In genomic region chr4:25376754-25377571, GRCh38 we compare ENCODE assay signal across 8 cellular contexts. TPM values are rescaled to one million over a fixed set of nuclear protein-coding genes. Genes with fewer than 3 reads are reported as not detected.
DNase-seq lines count a peak whose midpoint lies in the region; ATAC-seq, FAIRE-seq and TF ChIP-seq lines count a peak whose summit lies in the region.

ANAPC4 (plus strand) TSS chr4:25377263; CDS start chr4:25377428, 165 bp downstream.

- CTCF ChIA-PET in activated CD8-positive, alpha-beta memory T cell treated with anti-CD3 and anti-CD28 coated beads, Interleukin-2, amount 10 ng/mL, durations not matched to agents 7 days and 5 days (lab: Charles Lee) = interaction anchor here (0.7 to 3.2 kb wide), 4 partner anchors 10 to 142 kb away, joined by 3 to 18 read pairs (median 10); partner anchors contain the start of gene ZCCHC4

- no peak within 1 kb of the TSS for H3K4me3 Mint-ChIP-seq in activated CD8-positive, alpha-beta memory T cell treated with anti-CD3 and anti-CD28 coated beads, Interleukin-2, amount 10 ng/mL, durations not matched to agents 7 days and 5 days
- no peak within 1 kb of the TSS for H3K4me3 Mint-ChIP-seq in endodermal cell

- peak; percentile 85 for FAIRE-seq in HTR-8/SVneo (lab: Jason Lieb, UNC)

- H3K36me3 ChIP-seq in NT2/D1 (ENCODE audit: insufficient read depth, insufficient read length, low read length) = peaks cover 34% of the 10 kb centered on the region
- peaks cover 17% of the 10 kb centered on the region for H3K36me3 ChIP-seq in endodermal cell (ENCODE audit: control insufficient read depth, insufficient read depth, low read length)

- DNase-seq in COR-L47 (lab: John Stamatoyannopoulos, UW) (peak; percentile 92), HTR-8/SVneo (ENCODE audit: insufficient read length, low spot score) (peak; percentile 90), NT2/D1 (ENCODE audit: low read depth, low spot score) (peak; percentile 92), endodermal cell (peak; percentile 98), mesenteric fat pad (ENCODE audit: low spot score) (peak; percentile 98)
- DNase-seq in activated CD8-positive, alpha-beta memory T cell treated with anti-CD3 and anti-CD28 coated beads, Interleukin-2, amount 10 ng/mL, durations not matched to agents 7 days and 5 days = peak; percentile 99
- peak; percentile 97 for DNase-seq in stimulated activated CD8-positive, alpha-beta memory T cell treated with anti-CD3 and anti-CD28 coated beads, Interleukin-15, amount 100 ng/mL, for 1 hour (ENCODE audit: low read depth)

- 0 to 1% methylated on average over 18 to 73 of the region's 74 CpGs for WGBS in endodermal cell (ENCODE audit: insufficient coverage in 1 of 2, insufficient read length in 1 of 2), 2 experiments

- H3K27me3 ChIP-seq in NT2/D1 (ENCODE audit: insufficient read depth, insufficient read length) (no peaks in the 10 kb centered on the region), endodermal cell (ENCODE audit: control insufficient read depth, insufficient read depth, low read length, poor library complexity, severe bottlenecking) (no peaks in the 10 kb centered on the region)

- H3K9me3 ChIP-seq in NT2/D1 (ENCODE audit: insufficient read depth, low read length) (no peaks in the 10 kb centered on the region), endodermal cell (ENCODE audit: control insufficient read depth, low read length) (no peaks in the 10 kb centered on the region)

- H3K4me3 ChIP-seq in NT2/D1 (ENCODE audit: insufficient read length, low read depth) (peak within 1 kb of the TSS; percentile 87), endodermal cell (ENCODE audit: low read length) (peak within 1 kb of the TSS; percentile 88)

- peak within 1 kb of the TSS; percentile 89 for H3K27ac Mint-ChIP-seq in activated CD8-positive, alpha-beta memory T cell treated with anti-CD3 and anti-CD28 coated beads, Interleukin-2, amount 10 ng/mL, durations not matched to agents 7 days and 5 days
- H3K27ac Mint-ChIP-seq in endodermal cell = peak within 1 kb of the TSS; percentile 84

- H3K4me1 Mint-ChIP-seq in activated CD8-positive, alpha-beta memory T cell treated with anti-CD3 and anti-CD28 coated beads, Interleukin-2, amount 10 ng/mL, durations not matched to agents 7 days and 5 days = peaks cover 15% of the 10 kb centered on the region
- H3K4me1 Mint-ChIP-seq in endodermal cell = peaks cover 28% of the 10 kb centered on the region

- no peaks in the 10 kb centered on the region for H3K27me3 Mint-ChIP-seq in activated CD8-positive, alpha-beta memory T cell treated with anti-CD3 and anti-CD28 coated beads, Interleukin-2, amount 10 ng/mL, durations not matched to agents 7 days and 5 days
- H3K27me3 Mint-ChIP-seq in endodermal cell (ENCODE audit: insufficient read depth) = no peaks in the 10 kb centered on the region

- H3K9me3 Mint-ChIP-seq in activated CD8-positive, alpha-beta memory T cell treated with anti-CD3 and anti-CD28 coated beads, Interleukin-2, amount 10 ng/mL, durations not matched to agents 7 days and 5 days (ENCODE audit: low read depth) = no peaks in the 10 kb centered on the region
- H3K9me3 Mint-ChIP-seq in endodermal cell = no peaks in the 10 kb centered on the region

- H3K36me3 Mint-ChIP-seq in activated CD8-positive, alpha-beta memory T cell treated with anti-CD3 and anti-CD28 coated beads, Interleukin-2, amount 10 ng/mL, durations not matched to agents 7 days and 5 days = peaks cover 9% of the 10 kb centered on the region
- H3K36me3 Mint-ChIP-seq in endodermal cell (ENCODE audit: low read depth) = peaks cover 14% of the 10 kb centered on the region

- ATAC-seq in GM21381 (IDR thresholded peaks at IDR 0.05; ENCODE audit: unreplicated experiment) = peak; percentile 97
- ATAC-seq in activated CD8-positive, alpha-beta memory T cell treated with anti-CD3 and anti-CD28 coated beads, Interleukin-2, amount 10 ng/mL, durations not matched to agents 7 days and 5 days = peak; percentile 98

- no peak within 1 kb of the TSS for H3K27ac ChIP-seq in endodermal cell (ENCODE audit: low read depth, low read length)

- H3K4me1 ChIP-seq in NT2/D1 (ENCODE audit: insufficient read depth, insufficient read length) (peaks cover 6% of the 10 kb centered on the region), endodermal cell (ENCODE audit: control insufficient read depth, insufficient read depth, low read length) (no peaks in the 10 kb centered on the region)

- H3K9ac ChIP-seq in NT2/D1 (ENCODE audit: insufficient read length, low read depth) (peak within 1 kb of the TSS; percentile 96), endodermal cell (ENCODE audit: extremely low read depth, low read length, poor library complexity, severe bottlenecking) (peak within 1 kb of the TSS; percentile 78)

- peak; percentile 28 for TF ChIP-seq CTCF in endodermal cell (conservative IDR thresholded peaks at IDR 0.05)

RNA-seq across cellular contexts. Expression of gene ANAPC4, which starts in this region (rescaled TPM):
- 10 to 100 TPM; 48.7 to 56.0 TPM for total RNA-seq in activated CD8-positive, alpha-beta memory T cell treated with anti-CD3 and anti-CD28 coated beads, Interleukin-2, amount 10 ng/mL, durations not matched to agents 7 days and 5 days
- 10 to 100 TPM; 41.7 to 46.4 TPM for total RNA-seq in endodermal cell
- 30.3 TPM for polyA plus RNA-seq in endodermal cell (2013, experiment 1 of 2)
- polyA plus RNA-seq in endodermal cell (2013, experiment 2 of 2) = 26.5 TPM
- total RNA-seq in mesenteric fat pad = 22.5 TPM
